8 cellular contexts compared by ENCODE assay signal in the genomic region with DNA sequence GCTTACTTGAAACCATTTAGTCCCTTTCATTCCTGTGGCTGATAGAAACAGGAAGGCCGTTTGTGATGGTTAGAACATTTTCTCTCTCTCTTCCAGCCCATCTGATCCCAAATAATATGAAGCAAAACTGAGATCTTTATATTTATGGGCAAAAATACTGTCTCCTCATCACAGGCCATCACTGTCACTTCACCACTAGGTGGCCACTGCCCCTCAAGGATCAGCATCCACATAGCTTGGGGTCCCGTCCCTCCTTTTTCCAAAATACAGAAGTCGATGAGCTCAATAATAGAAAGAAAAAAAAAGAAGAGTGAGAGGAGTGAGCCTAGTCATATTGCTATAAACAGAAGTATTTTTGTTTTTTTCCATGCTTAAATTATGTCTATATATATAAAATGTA. TPM values are rescaled to one million over a fixed set of nuclear protein-coding genes. Genes with fewer than 3 reads are reported as not detected.
DNase-seq lines count a peak whose midpoint lies in the region; ATAC-seq, FAIRE-seq and TF ChIP-seq lines count a peak whose summit lies in the region.

No MANE protein-coding gene starts in this region.

- 50 to 59% methylated on average over 3 of the region's 3 CpGs for WGBS in heart right ventricle, 2 donors
- 53 to 56% methylated on average over 3 of the region's 3 CpGs for WGBS in upper lobe of left lung, 2 donors
- WGBS in aorta, 2 donors: 43 to 51% methylated on average over 3 of the region's 3 CpGs
- WGBS in pancreas, 2 donors: 27 to 42% methylated on average over 3 of the region's 3 CpGs

- ATAC-seq in heart right ventricle (no peak), left ventricle myocardium superior (no peak), upper lobe of left lung (ENCODE audit: low FRiP score in 2 of 2) (no peak), aorta (ENCODE audit: low FRiP score) (no peak), pancreas (no peak)

- TF ChIP-seq CTCF in heart right ventricle (IDR thresholded peaks at IDR 0.05) (peak in 7 of 9 donors; percentile 13 to 58 (median 43)), fibroblast of lung (conservative IDR thresholded peaks at IDR 0.05 in 1 of 2, IDR thresholded peaks at IDR 0.05 in 1 of 2; ENCODE audit: low read depth in 1 of 2, low read length in 2 of 2) (peak; percentile 40 to 64), upper lobe of left lung (IDR thresholded peaks at IDR 0.05) (peak in 4 of 6 experiments; percentile 23 to 41 (median 28)), pancreas (IDR thresholded peaks at IDR 0.05) (peak in 2 of 4 donors; percentile 19 to 22)

- no peak overlapping the region for H3K27ac ChIP-seq in heart right ventricle
- H3K27ac ChIP-seq in fibroblast of lung (ENCODE audit: insufficient read depth, low read length): no peak overlapping the region
- H3K27ac ChIP-seq in upper lobe of left lung: no peak overlapping the region
- no peak overlapping the region for H3K27ac ChIP-seq in aorta (ENCODE audit: low read depth in 1 of 2, low read length in 2 of 2)
- H3K27ac ChIP-seq in pancreas: no peak overlapping the region

- H3K4me3 ChIP-seq in heart right ventricle (no peak overlapping the region), fibroblast of lung (replicated peaks in 1 of 4; ENCODE audit: control extremely low read depth in 1 of 4, insufficient read depth in 1 of 4, low read depth in 3 of 4, low read length in 4 of 4) (no peak overlapping the region), upper lobe of left lung (no peak overlapping the region), aorta (ENCODE audit: low read length in 2 of 2) (no peak overlapping the region), pancreas (no peak overlapping the region)

- H3K9me3 ChIP-seq in heart right ventricle: peaks cover 0 to 17% (median 0%) of the 10 kb centered on the region in 11 donors
- H3K9me3 ChIP-seq in fibroblast of lung (ENCODE audit: control insufficient read depth, insufficient read depth, low read depth, low read length): no peaks in the 10 kb centered on the region
- H3K9me3 ChIP-seq in upper lobe of left lung: no peaks in the 10 kb centered on the region
- no peaks in the 10 kb centered on the region for H3K9me3 ChIP-seq in aorta (ENCODE audit: control insufficient read depth, low read length)
- H3K9me3 ChIP-seq in pancreas: no peaks in the 10 kb centered on the region

- DNase-seq in heart right ventricle (no peak), left ventricle myocardium superior (no peak), NOMO-1 treated with DMSO at 0.1 percent for 48 hours (lab: John Stamatoyannopoulos, UW; ENCODE audit: unreplicated experiment) (peak; percentile 71), fibroblast of lung (ENCODE audit: low read depth in 2 of 2) (no peak), upper lobe of left lung (no peak), aorta (no peak), pancreas (no peak), AG08395 (ENCODE audit: low spot score) (no peak)

- no peaks in the 10 kb centered on the region for H4K20me1 ChIP-seq in fibroblast of lung (ENCODE audit: control insufficient read depth, extremely low read depth, insufficient read depth, low read length)

- no peak for TF ChIP-seq POLR2A in upper lobe of left lung (IDR thresholded peaks at IDR 0.05)

- intact Hi-C loops in heart right ventricle (cut with DNase I): loop anchor here in 1 of 10 donors (5.0 kb wide), 1 partner anchor 144 kb away; no protein-coding TSS in a partner anchor
- intact Hi-C loops in left ventricle myocardium superior (cut with micrococcal nuclease): no loop called here
- intact Hi-C loops in aorta (cut with DNase I): no loop called here
- intact Hi-C loops in pancreas (cut with DNase I): no loop called here

- no peaks in the 10 kb centered on the region for H3K27me3 ChIP-seq in heart right ventricle
- H3K27me3 ChIP-seq in fibroblast of lung (ENCODE audit: control insufficient read depth, insufficient read depth, low read length): no peaks in the 10 kb centered on the region
- no peaks in the 10 kb centered on the region for H3K27me3 ChIP-seq in upper lobe of left lung
- H3K27me3 ChIP-seq in aorta (ENCODE audit: control insufficient read depth in 1 of 2, insufficient read depth in 2 of 2, low read length in 1 of 2): no peaks in the 10 kb centered on the region
- H3K27me3 ChIP-seq in pancreas: no peaks in the 10 kb centered on the region

- no peaks in the 10 kb centered on the region for H3K4me1 ChIP-seq in heart right ventricle
- no peaks in the 10 kb centered on the region for H3K4me1 ChIP-seq in fibroblast of lung (ENCODE audit: control insufficient read depth, extremely low read depth, insufficient read depth, low read length)
- H3K4me1 ChIP-seq in upper lobe of left lung: no peaks in the 10 kb centered on the region
- no peaks in the 10 kb centered on the region for H3K4me1 ChIP-seq in aorta (ENCODE audit: control insufficient read depth in 1 of 2, insufficient read depth in 2 of 2, low read length in 2 of 2)
- no peaks in the 10 kb centered on the region for H3K4me1 ChIP-seq in pancreas

- no peak overlapping the region for H3K9ac ChIP-seq in fibroblast of lung (ENCODE audit: insufficient read depth, low read length)

- no peaks in the 10 kb centered on the region for H3K79me2 ChIP-seq in fibroblast of lung (ENCODE audit: control insufficient read depth, insufficient read depth, low read length)

- no peak overlapping the region for H2AFZ ChIP-seq in fibroblast of lung (ENCODE audit: low read length)

- TF ChIP-seq EP300 in upper lobe of left lung (IDR thresholded peaks at IDR 0.05): no peak

- no peak for FAIRE-seq in pancreas (lab: Jason Lieb, UNC)

- H3K36me3 ChIP-seq in heart right ventricle (peaks cover 0 to 47% (median 0%) of the 10 kb centered on the region in 9 donors), fibroblast of lung (ENCODE audit: control insufficient read depth, insufficient read depth, low read length) (no peaks in the 10 kb centered on the region), upper lobe of left lung (no peaks in the 10 kb centered on the region), aorta (ENCODE audit: control insufficient read depth in 1 of 2, insufficient read depth in 2 of 2, low read length in 1 of 2) (no peaks in the 10 kb centered on the region), pancreas (no peaks in the 10 kb centered on the region)

- no peak overlapping the region for H3K4me2 ChIP-seq in fibroblast of lung (ENCODE audit: extremely low read depth, insufficient read depth, low read length)

RNA-seq across cellular contexts. Expression of a gene that starts 46.4 kb away (rescaled TPM):
- under 1 TPM in 4 of 10 donors, not detected in 6; 0.10 to 0.16 (median 0.12) TPM for total RNA-seq in heart right ventricle
- polyA plus RNA-seq in heart right ventricle: under 1 TPM in 1 of 2 donors, not detected in 1; 0.04 TPM
- not detected for total RNA-seq in left ventricle myocardium superior
- total RNA-seq in fibroblast of lung: 2.1 and 2.6 TPM in 2 replicates
- 0.92 and 19.3 TPM in 2 replicates for polyA plus RNA-seq in fibroblast of lung
- 0.31 and 10.2 TPM in 2 replicates for polyA plus RNA-seq in fibroblast of lung (2012)
- polyA minus RNA-seq in fibroblast of lung (ENCODE audit: low replicate concordance): 2.5 TPM in 1 of 2 replicates, not detected in the other
- total RNA-seq in upper lobe of left lung: under 1 TPM in 2 of 6 donors, not detected in 4; 0.09 to 0.51 TPM
- total RNA-seq in aorta: under 1 TPM; 0.16 to 0.18 TPM
- under 1 TPM; 0.26 to 0.75 TPM for polyA plus RNA-seq in aorta
- 1 to 10 TPM in 1 of 6 donors, under 1 TPM in 3, not detected in 2; 0.09 to 3.9 (median 0.40) TPM for total RNA-seq in pancreas
- under 1 TPM in 1 of 2 donors, not detected in 1; 0.16 TPM for polyA plus RNA-seq in pancreas
